ENCODE assay signal across 21 cellular contexts in the genomic region with DNA sequence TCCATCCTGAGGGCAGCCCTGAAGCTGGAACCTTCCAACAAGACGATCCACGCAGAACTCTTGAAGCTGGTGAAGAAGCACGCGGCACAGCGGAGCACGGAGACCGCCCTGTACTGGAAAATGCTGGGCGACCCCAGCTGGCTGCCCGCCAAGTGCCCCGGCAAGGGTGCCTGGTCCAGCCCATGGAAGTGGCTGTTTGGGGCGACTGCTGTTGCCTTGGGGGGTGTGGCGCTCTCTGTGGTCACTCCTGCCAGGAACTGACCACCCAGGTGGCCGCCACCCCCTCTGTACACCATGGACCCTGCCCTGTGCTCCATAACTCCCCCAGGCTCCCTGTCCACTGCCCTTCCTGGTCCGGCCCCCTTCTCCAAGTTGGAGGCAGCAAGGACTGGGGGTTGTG.
DNase-seq lines count a peak whose midpoint lies in the region; ATAC-seq and TF ChIP-seq lines count a peak whose summit lies in the region.
"Had no signal": no experiment of that assay in that cellular context is flagged by ENCODE, and none has a peak within 500 bp of the region (broad histone marks: within the 10 kb centered on the region; RNA-seq: fewer than 3 reads in every experiment).

No MANE protein-coding gene starts in this region.

- in situ Hi-C loops in gastrocnemius medialis (cut with MboI; ENCODE audit: low sequenced_read_pairs in 4 of 4): no loop called here

- H3K36me3 Mint-ChIP-seq in osteocyte (ENCODE audit: unreplicated experiment): peaks cover 34% of the 10 kb centered on the region

- H3K9me3 Mint-ChIP-seq in osteocyte (ENCODE audit: unreplicated experiment): no peaks in the 10 kb centered on the region
- H3K9me3 Mint-ChIP-seq: CD4-positive, alpha-beta T cell had no signal

- H3K27ac ChIP-seq in heart right ventricle (no peak overlapping the region), gastrocnemius medialis (no peak overlapping the region)
- H3K27ac ChIP-seq: GM23248, KMS-11, SJSA1 had no signal

- H3K4me3 Mint-ChIP-seq in osteocyte (ENCODE audit: unreplicated experiment): no peak overlapping the region
- H3K4me3 Mint-ChIP-seq: CD4-positive, alpha-beta T cell had no signal

- H3K36me3 ChIP-seq in heart right ventricle (peaks cover 0 to 100% (median 32%) of the 10 kb centered on the region in 9 donors), gastrocnemius medialis (peaks cover 0 to 82% of the 10 kb centered on the region in 2 donors)
- H3K36me3 ChIP-seq: HAP-1 had no signal

- no peak for TF ChIP-seq CTCF in heart right ventricle (IDR thresholded peaks at IDR 0.05)
- TF ChIP-seq CTCF in osteocyte (IDR thresholded peaks at IDR 0.05): no peak
- TF ChIP-seq CTCF in gastrocnemius medialis (IDR thresholded peaks at IDR 0.05 in 4 of 5, conservative IDR thresholded peaks at IDR 0.05 in 1 of 5): no peak

- no peaks in the 10 kb centered on the region for H3K27me3 Mint-ChIP-seq in osteocyte (ENCODE audit: unreplicated experiment)
- H3K27me3 Mint-ChIP-seq: CD4-positive, alpha-beta T cell had no signal

- H3K27me3 ChIP-seq in heart right ventricle (no peaks in the 10 kb centered on the region), gastrocnemius medialis (no peaks in the 10 kb centered on the region)
- H3K27me3 ChIP-seq: BE2C, SJSA1 had no signal

- peak in 5 of 8 donors; percentile 13 to 54 (median 20) for ATAC-seq in heart right ventricle
- ATAC-seq in Right ventricle myocardium superior (ENCODE audit: poor library complexity): no peak
- ATAC-seq in left cardiac atrium: no peak
- no peak for ATAC-seq in gastrocnemius medialis

- DNase-seq in heart right ventricle: no peak
- no peak for DNase-seq in Right ventricle myocardium superior
- peak; percentile 22 for DNase-seq in left cardiac atrium
- peak; percentile 84 for DNase-seq in osteocyte (ENCODE audit: extremely low spot score, unreplicated experiment)
- DNase-seq in KG1 (lab: John Stamatoyannopoulos, UW): no peak
- no peak for DNase-seq in NOMO-1 (lab: John Stamatoyannopoulos, UW; ENCODE audit: unreplicated experiment in 2 of 2)
- DNase-seq in gastrocnemius medialis: no peak
- DNase-seq: BE2C; CD4-positive, alpha-beta T cell; COR-L47; DMS 273 treated with DMSO at 0.1 percent for 48 hours; DMS79 treated with DMSO at 0.1 percent for 48 hours; GM23248; NCI-H1105; NCI-H146; NCI-H2029; NCI-H2227 treated with DMSO at 0.1 percent for 48 hours; NCI-H510A had no signal

- intact Hi-C loops in heart right ventricle (cut with DNase I): no loop called here
- intact Hi-C loops in Right ventricle myocardium superior (cut with DNase I): no loop called here
- intact Hi-C loops in left cardiac atrium (cut with DNase I): no loop called here
- intact Hi-C loops in gastrocnemius medialis (cut with DNase I; ENCODE audit: low total_unique reads): no loop called here

- H3K4me1 ChIP-seq in heart right ventricle (peaks cover 0 to 39% (median 11%) of the 10 kb centered on the region in 9 donors), gastrocnemius medialis (peaks cover 4 to 12% of the 10 kb centered on the region in 2 donors)
- H3K4me1 ChIP-seq: BE2C, HAP-1, SJSA1 had no signal

- H3K27ac Mint-ChIP-seq in osteocyte (ENCODE audit: unreplicated experiment): no peak overlapping the region
- H3K27ac Mint-ChIP-seq: CD4-positive, alpha-beta T cell had no signal

- no peaks in the 10 kb centered on the region for H3K9me3 ChIP-seq in heart right ventricle
- H3K9me3 ChIP-seq in gastrocnemius medialis: no peaks in the 10 kb centered on the region
- H3K9me3 ChIP-seq: BE2C, HAP-1, SJSA1 had no signal

- H3K4me1 Mint-ChIP-seq in osteocyte (ENCODE audit: unreplicated experiment): no peaks in the 10 kb centered on the region

- TF ChIP-seq POLR2A in gastrocnemius medialis (IDR thresholded peaks at IDR 0.05): no peak

- WGBS in heart right ventricle, 2 donors: 96 to 97% methylated on average over 14 of the region's 14 CpGs

- H3K4me3 ChIP-seq in heart right ventricle: no peak overlapping the region
- no peak overlapping the region for H3K4me3 ChIP-seq in gastrocnemius medialis
- H3K4me3 ChIP-seq: GM23248, HAP-1, SJSA1 had no signal

Comparison
In these comparisons a context has a peak if more than half of its experiments do, and no peak if none do; other contexts are left out.
1. ATAC-seq: peak in heart right ventricle (5 of 8); none in Right ventricle myocardium superior (single experiment), left cardiac atrium (0 of 2) and gastrocnemius medialis (0 of 2).
2. DNase-seq: peak in left cardiac atrium (single experiment) and osteocyte (single experiment); none in heart right ventricle (0 of 2), Right ventricle myocardium superior (single experiment), KG1 (single experiment), NOMO-1 (0 of 2) and gastrocnemius medialis (0 of 2).